In the genomic region with DNA sequence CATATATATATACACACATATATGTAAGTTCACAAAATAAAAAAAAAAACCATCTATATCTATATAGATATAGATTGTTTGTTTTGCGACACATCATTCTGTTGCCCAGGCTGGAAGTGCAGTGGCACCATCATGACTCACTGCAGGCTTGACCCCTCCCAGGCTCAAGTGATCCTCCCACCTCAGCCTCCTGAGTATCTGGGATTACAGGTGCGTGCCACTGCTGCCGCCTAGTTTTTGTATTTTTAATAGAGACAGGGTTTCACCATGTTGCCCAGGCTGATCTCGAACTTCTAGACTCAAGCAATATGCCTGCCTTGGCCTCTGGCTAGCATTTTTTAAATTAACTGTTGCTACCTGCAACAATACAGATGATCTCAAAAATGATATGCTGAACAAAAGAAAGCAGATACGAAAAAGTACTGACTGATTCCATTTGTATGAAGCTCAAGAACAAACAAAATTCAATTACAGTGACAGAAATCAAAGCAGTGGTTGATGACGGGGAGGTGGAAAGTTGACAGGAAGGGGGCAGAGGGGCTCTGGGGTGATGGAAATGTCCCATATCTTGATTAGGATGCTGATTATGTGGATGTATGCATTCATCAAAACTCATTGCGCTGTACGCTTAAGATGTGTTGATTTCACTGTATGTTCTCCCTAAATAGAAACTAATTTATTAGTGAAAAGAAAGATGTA, we compare ENCODE assay signal across 1 cellular context.
TF ChIP-seq lines count a peak whose summit lies in the region.

No MANE protein-coding gene starts in this region.

TF ChIP-seq in A549, 52 proteins besides CTCF, POLR2A, EP300 and RAD21 (continued from another document):
- no peak for TF ChIP-seq NPAS2 (CRISPR knock-in tag; IDR thresholded peaks at IDR 0.05; ENCODE audit: borderline replicate concordance)
- no peak for TF ChIP-seq FOXS1 (CRISPR knock-in tag; IDR thresholded peaks at IDR 0.05)
- TF ChIP-seq, protein P1, sequence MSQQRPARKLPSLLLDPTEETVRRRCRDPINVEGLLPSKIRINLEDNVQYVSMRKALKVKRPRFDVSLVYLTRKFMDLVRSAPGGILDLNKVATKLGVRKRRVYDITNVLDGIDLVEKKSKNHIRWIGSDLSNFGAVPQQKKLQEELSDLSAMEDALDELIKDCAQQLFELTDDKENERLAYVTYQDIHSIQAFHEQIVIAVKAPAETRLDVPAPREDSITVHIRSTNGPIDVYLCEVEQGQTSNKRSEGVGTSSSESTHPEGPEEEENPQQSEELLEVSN (IDR thresholded peaks at IDR 0.05; ENCODE audit: borderline replicate concordance, low read depth) = no peak
- no peak for TF ChIP-seq KDM1A (IDR thresholded peaks at IDR 0.05; ENCODE audit: low read depth)
- no peak for TF ChIP-seq CBX2 (IDR thresholded peaks at IDR 0.05; ENCODE audit: borderline replicate concordance, low read depth)
- TF ChIP-seq PHF8 (IDR thresholded peaks at IDR 0.05; ENCODE audit: borderline replicate concordance, low read depth) = no peak
- no peak for TF ChIP-seq MAFK (IDR thresholded peaks at IDR 0.05; ENCODE audit: partially characterized antibody)
- TF ChIP-seq CHD4 (IDR thresholded peaks at IDR 0.05; ENCODE audit: borderline replicate concordance) = no peak
- TF ChIP-seq MYC (IDR thresholded peaks at IDR 0.05; ENCODE audit: borderline replicate concordance, low read length) = no peak
- no peak for TF ChIP-seq JUN (IDR thresholded peaks at IDR 0.05)
- no peak for TF ChIP-seq TP53 (CRISPR knock-in tag; IDR thresholded peaks at IDR 0.05)
- no peak for TF ChIP-seq NFE2L2 (conservative IDR thresholded peaks at IDR 0.05; ENCODE audit: low read length)
- TF ChIP-seq, protein P2, sequence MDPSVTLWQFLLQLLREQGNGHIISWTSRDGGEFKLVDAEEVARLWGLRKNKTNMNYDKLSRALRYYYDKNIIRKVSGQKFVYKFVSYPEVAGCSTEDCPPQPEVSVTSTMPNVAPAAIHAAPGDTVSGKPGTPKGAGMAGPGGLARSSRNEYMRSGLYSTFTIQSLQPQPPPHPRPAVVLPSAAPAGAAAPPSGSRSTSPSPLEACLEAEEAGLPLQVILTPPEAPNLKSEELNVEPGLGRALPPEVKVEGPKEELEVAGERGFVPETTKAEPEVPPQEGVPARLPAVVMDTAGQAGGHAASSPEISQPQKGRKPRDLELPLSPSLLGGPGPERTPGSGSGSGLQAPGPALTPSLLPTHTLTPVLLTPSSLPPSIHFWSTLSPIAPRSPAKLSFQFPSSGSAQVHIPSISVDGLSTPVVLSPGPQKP (IDR thresholded peaks at IDR 0.05; ENCODE audit: low read depth, low read length) = no peak
- TF ChIP-seq, protein P3, sequence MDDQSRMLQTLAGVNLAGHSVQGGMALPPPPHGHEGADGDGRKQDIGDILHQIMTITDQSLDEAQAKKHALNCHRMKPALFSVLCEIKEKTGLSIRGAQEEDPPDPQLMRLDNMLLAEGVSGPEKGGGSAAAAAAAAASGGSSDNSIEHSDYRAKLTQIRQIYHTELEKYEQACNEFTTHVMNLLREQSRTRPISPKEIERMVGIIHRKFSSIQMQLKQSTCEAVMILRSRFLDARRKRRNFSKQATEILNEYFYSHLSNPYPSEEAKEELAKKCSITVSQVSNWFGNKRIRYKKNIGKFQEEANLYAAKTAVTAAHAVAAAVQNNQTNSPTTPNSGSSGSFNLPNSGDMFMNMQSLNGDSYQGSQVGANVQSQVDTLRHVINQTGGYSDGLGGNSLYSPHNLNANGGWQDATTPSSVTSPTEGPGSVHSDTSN (IDR thresholded peaks at IDR 0.05) = no peak
- no peak for TF ChIP-seq ZFP36 (IDR thresholded peaks at IDR 0.05; ENCODE audit: borderline replicate concordance, partially characterized antibody)
- TF ChIP-seq, protein P4, sequence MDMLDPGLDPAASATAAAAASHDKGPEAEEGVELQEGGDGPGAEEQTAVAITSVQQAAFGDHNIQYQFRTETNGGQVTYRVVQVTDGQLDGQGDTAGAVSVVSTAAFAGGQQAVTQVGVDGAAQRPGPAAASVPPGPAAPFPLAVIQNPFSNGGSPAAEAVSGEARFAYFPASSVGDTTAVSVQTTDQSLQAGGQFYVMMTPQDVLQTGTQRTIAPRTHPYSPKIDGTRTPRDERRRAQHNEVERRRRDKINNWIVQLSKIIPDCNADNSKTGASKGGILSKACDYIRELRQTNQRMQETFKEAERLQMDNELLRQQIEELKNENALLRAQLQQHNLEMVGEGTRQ (IDR thresholded peaks at IDR 0.05) = no peak
- TF ChIP-seq, protein P5, sequence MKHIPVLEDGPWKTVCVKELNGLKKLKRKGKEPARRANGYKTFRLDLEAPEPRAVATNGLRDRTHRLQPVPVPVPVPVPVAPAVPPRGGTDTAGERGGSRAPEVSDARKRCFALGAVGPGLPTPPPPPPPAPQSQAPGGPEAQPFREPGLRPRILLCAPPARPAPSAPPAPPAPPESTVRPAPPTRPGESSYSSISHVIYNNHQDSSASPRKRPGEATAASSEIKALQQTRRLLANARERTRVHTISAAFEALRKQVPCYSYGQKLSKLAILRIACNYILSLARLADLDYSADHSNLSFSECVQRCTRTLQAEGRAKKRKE (CRISPR knock-in tag; IDR thresholded peaks at IDR 0.05; ENCODE audit: low read depth) = no peak
- TF ChIP-seq RFX5 (IDR thresholded peaks at IDR 0.05) = no peak
- no peak for TF ChIP-seq HOXA7 (CRISPR knock-in tag; IDR thresholded peaks at IDR 0.05)
- TF ChIP-seq JUNB (IDR thresholded peaks at IDR 0.05) = peak; percentile 50
